Comparison of ENCODE assay signal across 1 cellular context in genomic region chr7:80876894-80877414, GRCh38.
TF ChIP-seq lines count a peak whose summit lies in the region.

No MANE protein-coding gene starts in this region.

TF ChIP-seq in H1, 55 proteins besides CTCF, POLR2A, EP300 and RAD21 (continued from another document):
- no peak for TF ChIP-seq CHD7 (IDR thresholded peaks at IDR 0.05; ENCODE audit: insufficient replicate concordance, low read length)
- no peak for TF ChIP-seq BRCA1 (IDR thresholded peaks at IDR 0.05; ENCODE audit: low read depth, low read length)
- TF ChIP-seq USF2 (IDR thresholded peaks at IDR 0.05; ENCODE audit: low read length): no peak
TF ChIP-seq in H1: peak in this region for 0.
